12 cellular contexts compared by ENCODE assay signal in genomic region chr2:203818656-203819055, GRCh38. TPM values are rescaled to one million over a fixed set of nuclear protein-coding genes. Genes with fewer than 3 reads are reported as not detected.
"Had no signal": no experiment of that assay in that cellular context is flagged by ENCODE, and none has a peak within 500 bp of the region (broad histone marks: within the 10 kb centered on the region; RNA-seq: fewer than 3 reads in every experiment).

No MANE protein-coding gene starts in this region.

- H3K4me3 Mint-ChIP-seq: GM23338, H9, HFFc6 had no signal

- H3K27ac Mint-ChIP-seq: GM23338, HFFc6 had no signal

- H3K9me3 Mint-ChIP-seq: GM23338, H9, HFFc6 had no signal

- H3K36me3 ChIP-seq: HAP-1 had no signal

- DNase-seq: GM23248, GOT3, H7, H9, HCEC 1CT, HFFc6 had no signal

- H3K9me3 ChIP-seq: HAP-1 had no signal

- H3K4me2 ChIP-seq: GM23338 had no signal

- H3K4me1 ChIP-seq: HAP-1 had no signal

- H3K27ac ChIP-seq: GM23248 had no signal

- FAIRE-seq: H1, H54 had no signal

- H3K9ac ChIP-seq: GM23248 had no signal

- H2AFZ ChIP-seq: GM23248, GM23338 had no signal

- ATAC-seq: GM23338, HCT116 had no signal

- H3K4me3 ChIP-seq: GM23248, GM23338, HAP-1 had no signal

RNA-seq across cellular contexts. Expression of gene CTLA4, which starts 48.9 kb away (rescaled TPM):
- total RNA-seq: GM23248, GM23338, H1, H4, H7, H9, HFFc6 had no signal
- polyA plus RNA-seq: GM23248, GM23338, H1 had no signal
